ENCODE assay signal across 2 cellular contexts in genomic region chr16:69276143-69277115, GRCh38.
TF ChIP-seq lines count a peak whose summit lies in the region.

No MANE protein-coding gene starts in this region.

TF ChIP-seq in liver, 16 proteins besides CTCF, POLR2A, EP300 and RAD21:
- TF ChIP-seq HNF4A (conservative IDR thresholded peaks at IDR 0.05): no peak
- TF ChIP-seq NR2F2 (IDR thresholded peaks at IDR 0.05): peak; percentile 41
- no peak for TF ChIP-seq JUND (IDR thresholded peaks at IDR 0.05)

TF ChIP-seq in HepG2, 621 proteins besides CTCF, POLR2A, EP300 and RAD21:
- TF ChIP-seq ZBTB38 (CRISPR knock-in tag; IDR thresholded peaks at IDR 0.05): no peak
- no peak for TF ChIP-seq SOX13 (IDR thresholded peaks at IDR 0.05)
- TF ChIP-seq SOX13 (CRISPR knock-in tag; conservative IDR thresholded peaks at IDR 0.05 in 1 of 2, IDR thresholded peaks at IDR 0.05 in 1 of 2): no peak
- TF ChIP-seq MAFF (IDR thresholded peaks at IDR 0.05; ENCODE audit: low read depth, low read length): no peak
- no peak for TF ChIP-seq CEBPB (IDR thresholded peaks at IDR 0.05; ENCODE audit: borderline replicate concordance, low read depth, low read length)
- TF ChIP-seq SP4 (CRISPR knock-in tag; IDR thresholded peaks at IDR 0.05): no peak
- TF ChIP-seq ZNF329 (CRISPR knock-in tag; IDR thresholded peaks at IDR 0.05; ENCODE audit: low read depth): no peak
- TF ChIP-seq BRD4 (CRISPR knock-in tag; IDR thresholded peaks at IDR 0.05): no peak
